Comparison of ENCODE assay signal across 8 cellular contexts in genomic region chr7:27745064-27745583, GRCh38. TPM values are rescaled to one million over a fixed set of nuclear protein-coding genes. Genes with fewer than 3 reads are reported as not detected.
DNase-seq lines count a peak whose midpoint lies in the region; ATAC-seq and TF ChIP-seq lines count a peak whose summit lies in the region.

No MANE protein-coding gene starts in this region.

- TF ChIP-seq CTCF in SU-DHL-6 (IDR thresholded peaks at IDR 0.05; ENCODE audit: insufficient read depth, low read length, poor library complexity, severe bottlenecking) = peak; percentile 22

- no peaks in the 10 kb centered on the region for H3K9me2 ChIP-seq in SU-DHL-6 (replicated peaks; ENCODE audit: insufficient read depth, low read length)

- no peak overlapping the region for H2AFZ ChIP-seq in SU-DHL-6 (ENCODE audit: low read depth, low read length, severe bottlenecking)

- H3K4me1 ChIP-seq in HUES64 (ENCODE audit: insufficient read depth, low read length) = peaks cover 24% of the 10 kb centered on the region

- H3K4me3 Mint-ChIP-seq in stimulated activated naive CD8-positive, alpha-beta T cell treated with anti-CD3 and anti-CD28 coated beads, Interleukin-15, amount 100 ng/mL, for 72 hours = peak overlapping the region; percentile 3 to 30

- no peaks in the 10 kb centered on the region for H3F3A ChIP-seq in SU-DHL-6 (ENCODE audit: insufficient read depth)

- no peak overlapping the region for H3K9ac ChIP-seq in HUES64 (ENCODE audit: low read depth, low read length)
- H3K9ac ChIP-seq in SU-DHL-6 (ENCODE audit: low read length) = no peak overlapping the region

- ATAC-seq in stimulated activated naive CD8-positive, alpha-beta T cell treated with anti-CD3 and anti-CD28 coated beads, Interleukin-15, amount 100 ng/mL, for 72 hours = no peak
- ATAC-seq in GM21528 (IDR thresholded peaks at IDR 0.05; ENCODE audit: low FRiP score, unreplicated experiment) (no peak), HG03196 (IDR thresholded peaks at IDR 0.05; ENCODE audit: unreplicated experiment) (no peak)

- H3K9me3 ChIP-seq in HUES64 (ENCODE audit: insufficient read depth, low read depth, low read length) = no peaks in the 10 kb centered on the region
- no peaks in the 10 kb centered on the region for H3K9me3 ChIP-seq in SU-DHL-6 (ENCODE audit: insufficient read depth, low read length)

- H3K4me1 Mint-ChIP-seq in stimulated activated naive CD8-positive, alpha-beta T cell treated with anti-CD3 and anti-CD28 coated beads, Interleukin-15, amount 100 ng/mL, for 72 hours = peaks cover 46% of the 10 kb centered on the region

- peaks cover 22% of the 10 kb centered on the region for H4K20me1 ChIP-seq in SU-DHL-6 (ENCODE audit: low read depth, low read length)

- H3K9me3 Mint-ChIP-seq in stimulated activated naive CD8-positive, alpha-beta T cell treated with anti-CD3 and anti-CD28 coated beads, Interleukin-15, amount 100 ng/mL, for 72 hours = no peaks in the 10 kb centered on the region

- WGBS in HUES64 = 27% methylated on average over 2 of the region's 2 CpGs

- H3K27ac ChIP-seq in HUES64 (ENCODE audit: low read depth, low read length) = peak overlapping the region; percentile 51; the same call in 1 of the 2 replicates
- H3K27ac ChIP-seq in SU-DHL-6 (ENCODE audit: low read depth, low read length) = no peak overlapping the region

- H3K27me3 Mint-ChIP-seq in stimulated activated naive CD8-positive, alpha-beta T cell treated with anti-CD3 and anti-CD28 coated beads, Interleukin-15, amount 100 ng/mL, for 72 hours = no peaks in the 10 kb centered on the region

- H3K36me3 ChIP-seq in HUES64 (ENCODE audit: insufficient read depth, low read length) = peaks cover 19% of the 10 kb centered on the region
- H3K36me3 ChIP-seq in SU-DHL-6 (ENCODE audit: low read length) = peaks cover 9% of the 10 kb centered on the region

- H3K4me2 ChIP-seq in SU-DHL-6 (ENCODE audit: low read depth, low read length, poor library complexity, severe bottlenecking) = no peak overlapping the region

- no peak overlapping the region for H3K4me3 ChIP-seq in HUES64 (ENCODE audit: low read length)
- no peak overlapping the region for H3K4me3 ChIP-seq in SU-DHL-6 (ENCODE audit: insufficient read depth, low read length, poor library complexity, severe bottlenecking)

- DNase-seq in NCI-H510A treated with DMSO at 0.1 percent for 48 hours (lab: John Stamatoyannopoulos, UW) (peak; percentile 29), NCI-H510A (lab: John Stamatoyannopoulos, UW) (no peak), glomerular endothelial cell (ENCODE audit: extremely low read depth, low read depth, low spot score) (peak; percentile 41)
- DNase-seq in stimulated activated naive CD8-positive, alpha-beta T cell treated with anti-CD3 and anti-CD28 coated beads, Interleukin-15, amount 100 ng/mL, for 72 hours = no peak

- no peak overlapping the region for H3K27ac Mint-ChIP-seq in stimulated activated naive CD8-positive, alpha-beta T cell treated with anti-CD3 and anti-CD28 coated beads, Interleukin-15, amount 100 ng/mL, for 72 hours

- H3K27me3 ChIP-seq in HUES64 (ENCODE audit: insufficient read depth, low read length) (no peaks in the 10 kb centered on the region), SU-DHL-6 (ENCODE audit: low read length) (no peaks in the 10 kb centered on the region)

- H3K79me2 ChIP-seq in SU-DHL-6 (ENCODE audit: insufficient read depth, low read length) = peaks cover 55% of the 10 kb centered on the region

RNA-seq across cellular contexts. Expression of gene TAX1BP1, which starts 5.2 kb away (rescaled TPM):
- polyA plus RNA-seq in HUES64 (2013, experiment 1 of 2) = 53.2 TPM
- 62.8 TPM for polyA plus RNA-seq in HUES64 (2013, experiment 2 of 2)
- total RNA-seq in glomerular endothelial cell = 63.2 and 73.1 TPM in 2 replicates

Comparison
In these comparisons a context has a peak if more than half of its experiments do, and no peak if none do; other contexts are left out.
1. DNase-seq: peak in NCI-H510A treated with DMSO at 0.1 percent for 48 hours (single experiment) and glomerular endothelial cell (single experiment); none in NCI-H510A (single experiment) and stimulated activated naive CD8-positive, alpha-beta T cell treated with anti-CD3 and anti-CD28 coated beads, Interleukin-15, amount 100 ng/mL, for 72 hours (0 of 2).